Comparison of ENCODE assay signal across 1 cellular context in the genomic region with DNA sequence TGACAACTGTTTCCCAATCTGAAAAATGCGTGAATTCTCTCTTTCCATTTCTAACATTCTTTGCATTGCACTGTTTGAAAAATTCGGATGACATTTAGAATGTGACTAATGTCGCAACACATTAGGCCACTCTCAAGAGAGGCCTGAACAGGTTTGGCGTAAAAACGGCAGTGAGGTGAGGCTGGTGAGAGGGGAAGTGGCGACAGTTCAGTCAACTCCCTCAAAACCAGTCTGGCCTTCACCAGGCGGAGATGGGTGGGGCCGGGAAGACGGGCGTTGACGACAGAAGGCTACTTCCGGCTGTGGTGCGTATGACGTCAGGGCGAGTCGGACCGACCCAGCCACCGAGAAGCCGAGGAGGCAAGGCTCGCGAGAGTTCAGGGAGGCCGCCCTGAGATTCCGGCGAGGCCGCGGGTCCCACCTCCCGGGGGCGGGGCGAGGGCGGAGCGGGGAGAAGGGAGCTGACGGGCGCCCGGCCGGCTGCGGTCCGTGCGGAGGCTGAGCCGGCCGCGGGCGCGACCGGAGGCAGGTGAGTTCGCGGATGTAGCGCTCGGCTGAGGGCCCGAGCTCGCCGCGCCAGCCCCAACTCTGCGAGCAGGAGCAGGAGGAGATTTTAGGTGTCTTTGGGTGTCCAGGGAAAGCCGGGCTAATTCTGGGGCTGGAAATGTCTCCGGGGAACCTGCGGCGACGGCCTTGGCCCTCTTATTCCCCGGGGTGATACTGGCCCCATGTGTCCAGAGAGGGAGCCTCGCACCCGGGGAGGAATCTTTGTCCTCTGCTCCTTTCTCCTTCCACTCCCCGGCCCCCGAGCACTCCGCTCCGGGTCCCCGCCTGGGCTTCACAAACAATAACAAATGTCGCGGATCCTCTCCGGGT.
TF ChIP-seq lines count a peak whose summit lies in the region.

A gene (plus strand): TSS at position 483 of the 876 bp plus-strand sequence. CDS start 53,435 bp downstream, outside the sequence.

TF ChIP-seq in HepG2, 621 proteins besides CTCF, POLR2A, EP300 and RAD21 (continued from another document and continues in another):
- TF ChIP-seq, protein P1, sequence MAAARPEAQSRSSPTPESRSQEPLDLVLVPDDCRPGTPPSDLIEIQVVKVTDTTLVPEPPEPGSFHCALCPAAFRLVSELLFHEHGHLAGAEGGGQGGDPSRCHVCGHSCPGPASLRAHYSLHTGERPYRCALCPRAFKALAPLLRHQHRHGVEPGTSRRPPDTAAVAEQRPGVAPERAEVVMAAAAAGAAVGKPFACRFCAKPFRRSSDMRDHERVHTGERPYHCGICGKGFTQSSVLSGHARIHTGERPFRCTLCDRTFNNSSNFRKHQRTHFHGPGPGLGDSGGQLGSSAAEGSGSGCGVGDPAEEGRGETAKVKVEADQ (CRISPR knock-in tag; IDR thresholded peaks at IDR 0.05; ENCODE audit: borderline replicate concordance): no peak; the same call in 1 of the 2 replicates
- TF ChIP-seq ZNF3 (CRISPR knock-in tag; IDR thresholded peaks at IDR 0.05) (no peak), MIER3 (CRISPR knock-in tag; IDR thresholded peaks at IDR 0.05; ENCODE audit: borderline replicate concordance) (no peak), ZNF329 (CRISPR knock-in tag; IDR thresholded peaks at IDR 0.05; ENCODE audit: low read depth) (no peak), PAX8 (CRISPR knock-in tag; IDR thresholded peaks at IDR 0.05; ENCODE audit: borderline replicate concordance) (peak; percentile 38; the same call in 1 of the 2 replicates), SMAD1 (CRISPR knock-in tag; IDR thresholded peaks at IDR 0.05; ENCODE audit: borderline replicate concordance, low read depth) (no peak), HNRNPK (IDR thresholded peaks at IDR 0.05; ENCODE audit: low read depth, low read length, poor library complexity, severe bottlenecking) (no peak), ZBTB20 (CRISPR knock-in tag; IDR thresholded peaks at IDR 0.05; ENCODE audit: borderline replicate concordance, low read depth) (no peak), NR2F1 (CRISPR knock-in tag; IDR thresholded peaks at IDR 0.05) (no peak), HOXD1 (CRISPR knock-in tag; IDR thresholded peaks at IDR 0.05) (0 out of 2 replicates have a peak, but pooled peaks have one; percentile 24), CHCHD3 (CRISPR knock-in tag; IDR thresholded peaks at IDR 0.05) (no peak), ZZZ3 (CRISPR knock-in tag; IDR thresholded peaks at IDR 0.05; ENCODE audit: borderline replicate concordance) (peak; percentile 60; the same call in 1 of the 2 replicates), ZKSCAN8 (CRISPR knock-in tag; IDR thresholded peaks at IDR 0.05; ENCODE audit: borderline replicate concordance) (no peak), ZKSCAN1 (IDR thresholded peaks at IDR 0.05; ENCODE audit: low read length) (no peak), ZNF343 (CRISPR knock-in tag; IDR thresholded peaks at IDR 0.05) (peak; percentile 86), SAFB2 (CRISPR knock-in tag; IDR thresholded peaks at IDR 0.05; ENCODE audit: borderline replicate concordance, low read depth) (peak; percentile 83; the same call in 1 of the 2 replicates), DPF2 (CRISPR knock-in tag; IDR thresholded peaks at IDR 0.05; ENCODE audit: borderline replicate concordance, low read depth) (no peak), ZNF446 (CRISPR knock-in tag; IDR thresholded peaks at IDR 0.05) (no peak), ZNF775 (CRISPR knock-in tag; IDR thresholded peaks at IDR 0.05; ENCODE audit: borderline replicate concordance) (no peak), FOXK2 (IDR thresholded peaks at IDR 0.05) (no peak)
- TF ChIP-seq, protein P2, sequence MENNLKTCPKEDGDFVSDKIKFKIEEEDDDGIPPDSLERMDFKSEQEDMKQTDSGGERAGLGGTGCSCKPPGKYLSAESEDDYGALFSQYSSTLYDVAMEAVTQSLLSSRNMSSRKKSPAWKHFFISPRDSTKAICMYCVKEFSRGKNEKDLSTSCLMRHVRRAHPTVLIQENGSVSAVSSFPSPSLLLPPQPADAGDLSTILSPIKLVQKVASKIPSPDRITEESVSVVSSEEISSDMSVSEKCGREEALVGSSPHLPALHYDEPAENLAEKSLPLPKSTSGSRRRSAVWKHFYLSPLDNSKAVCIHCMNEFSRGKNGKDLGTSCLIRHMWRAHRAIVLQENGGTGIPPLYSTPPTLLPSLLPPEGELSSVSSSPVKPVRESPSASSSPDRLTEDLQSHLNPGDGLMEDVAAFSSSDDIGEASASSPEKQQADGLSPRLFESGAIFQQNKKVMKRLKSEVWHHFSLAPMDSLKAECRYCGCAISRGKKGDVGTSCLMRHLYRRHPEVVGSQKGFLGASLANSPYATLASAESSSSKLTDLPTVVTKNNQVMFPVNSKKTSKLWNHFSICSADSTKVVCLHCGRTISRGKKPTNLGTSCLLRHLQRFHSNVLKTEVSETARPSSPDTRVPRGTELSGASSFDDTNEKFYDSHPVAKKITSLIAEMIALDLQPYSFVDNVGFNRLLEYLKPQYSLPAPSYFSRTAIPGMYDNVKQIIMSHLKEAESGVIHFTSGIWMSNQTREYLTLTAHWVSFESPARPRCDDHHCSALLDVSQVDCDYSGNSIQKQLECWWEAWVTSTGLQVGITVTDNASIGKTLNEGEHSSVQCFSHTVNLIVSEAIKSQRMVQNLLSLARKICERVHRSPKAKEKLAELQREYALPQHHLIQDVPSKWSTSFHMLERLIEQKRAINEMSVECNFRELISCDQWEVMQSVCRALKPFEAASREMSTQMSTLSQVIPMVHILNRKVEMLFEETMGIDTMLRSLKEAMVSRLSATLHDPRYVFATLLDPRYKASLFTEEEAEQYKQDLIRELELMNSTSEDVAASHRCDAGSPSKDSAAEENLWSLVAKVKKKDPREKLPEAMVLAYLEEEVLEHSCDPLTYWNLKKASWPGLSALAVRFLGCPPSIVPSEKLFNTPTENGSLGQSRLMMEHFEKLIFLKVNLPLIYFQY (CRISPR knock-in tag; IDR thresholded peaks at IDR 0.05; ENCODE audit: borderline replicate concordance): peak; percentile 48; the same call in 1 of the 2 replicates
- TF ChIP-seq, protein P3, sequence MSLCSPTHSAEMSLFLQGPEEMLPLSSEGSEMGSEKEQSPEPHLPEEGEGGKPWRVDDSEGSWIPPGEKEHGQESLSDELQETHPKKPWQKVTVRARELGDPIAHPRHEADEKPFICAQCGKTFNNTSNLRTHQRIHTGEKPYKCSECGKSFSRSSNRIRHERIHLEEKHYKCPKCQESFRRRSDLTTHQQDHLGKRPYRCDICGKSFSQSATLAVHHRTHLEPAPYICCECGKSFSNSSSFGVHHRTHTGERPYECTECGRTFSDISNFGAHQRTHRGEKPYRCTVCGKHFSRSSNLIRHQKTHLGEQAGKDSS (CRISPR knock-in tag; IDR thresholded peaks at IDR 0.05; ENCODE audit: borderline replicate concordance, low read depth): no peak; the same call in 1 of the 2 replicates
- TF ChIP-seq, protein P4, sequence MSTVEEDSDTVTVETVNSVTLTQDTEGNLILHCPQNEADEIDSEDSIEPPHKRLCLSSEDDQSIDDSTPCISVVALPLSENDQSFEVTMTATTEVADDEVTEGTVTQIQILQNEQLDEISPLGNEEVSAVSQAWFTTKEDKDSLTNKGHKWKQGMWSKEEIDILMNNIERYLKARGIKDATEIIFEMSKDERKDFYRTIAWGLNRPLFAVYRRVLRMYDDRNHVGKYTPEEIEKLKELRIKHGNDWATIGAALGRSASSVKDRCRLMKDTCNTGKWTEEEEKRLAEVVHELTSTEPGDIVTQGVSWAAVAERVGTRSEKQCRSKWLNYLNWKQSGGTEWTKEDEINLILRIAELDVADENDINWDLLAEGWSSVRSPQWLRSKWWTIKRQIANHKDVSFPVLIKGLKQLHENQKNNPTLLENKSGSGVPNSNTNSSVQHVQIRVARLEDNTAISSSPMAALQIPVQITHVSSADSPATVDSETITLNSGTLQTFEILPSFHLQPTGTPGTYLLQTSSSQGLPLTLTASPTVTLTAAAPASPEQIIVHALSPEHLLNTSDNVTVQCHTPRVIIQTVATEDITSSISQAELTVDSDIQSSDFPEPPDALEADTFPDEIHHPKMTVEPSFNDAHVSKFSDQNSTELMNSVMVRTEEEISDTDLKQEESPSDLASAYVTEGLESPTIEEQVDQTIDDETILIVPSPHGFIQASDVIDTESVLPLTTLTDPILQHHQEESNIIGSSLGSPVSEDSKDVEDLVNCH (CRISPR knock-in tag; IDR thresholded peaks at IDR 0.05): no peak
- TF ChIP-seq, protein P5, sequence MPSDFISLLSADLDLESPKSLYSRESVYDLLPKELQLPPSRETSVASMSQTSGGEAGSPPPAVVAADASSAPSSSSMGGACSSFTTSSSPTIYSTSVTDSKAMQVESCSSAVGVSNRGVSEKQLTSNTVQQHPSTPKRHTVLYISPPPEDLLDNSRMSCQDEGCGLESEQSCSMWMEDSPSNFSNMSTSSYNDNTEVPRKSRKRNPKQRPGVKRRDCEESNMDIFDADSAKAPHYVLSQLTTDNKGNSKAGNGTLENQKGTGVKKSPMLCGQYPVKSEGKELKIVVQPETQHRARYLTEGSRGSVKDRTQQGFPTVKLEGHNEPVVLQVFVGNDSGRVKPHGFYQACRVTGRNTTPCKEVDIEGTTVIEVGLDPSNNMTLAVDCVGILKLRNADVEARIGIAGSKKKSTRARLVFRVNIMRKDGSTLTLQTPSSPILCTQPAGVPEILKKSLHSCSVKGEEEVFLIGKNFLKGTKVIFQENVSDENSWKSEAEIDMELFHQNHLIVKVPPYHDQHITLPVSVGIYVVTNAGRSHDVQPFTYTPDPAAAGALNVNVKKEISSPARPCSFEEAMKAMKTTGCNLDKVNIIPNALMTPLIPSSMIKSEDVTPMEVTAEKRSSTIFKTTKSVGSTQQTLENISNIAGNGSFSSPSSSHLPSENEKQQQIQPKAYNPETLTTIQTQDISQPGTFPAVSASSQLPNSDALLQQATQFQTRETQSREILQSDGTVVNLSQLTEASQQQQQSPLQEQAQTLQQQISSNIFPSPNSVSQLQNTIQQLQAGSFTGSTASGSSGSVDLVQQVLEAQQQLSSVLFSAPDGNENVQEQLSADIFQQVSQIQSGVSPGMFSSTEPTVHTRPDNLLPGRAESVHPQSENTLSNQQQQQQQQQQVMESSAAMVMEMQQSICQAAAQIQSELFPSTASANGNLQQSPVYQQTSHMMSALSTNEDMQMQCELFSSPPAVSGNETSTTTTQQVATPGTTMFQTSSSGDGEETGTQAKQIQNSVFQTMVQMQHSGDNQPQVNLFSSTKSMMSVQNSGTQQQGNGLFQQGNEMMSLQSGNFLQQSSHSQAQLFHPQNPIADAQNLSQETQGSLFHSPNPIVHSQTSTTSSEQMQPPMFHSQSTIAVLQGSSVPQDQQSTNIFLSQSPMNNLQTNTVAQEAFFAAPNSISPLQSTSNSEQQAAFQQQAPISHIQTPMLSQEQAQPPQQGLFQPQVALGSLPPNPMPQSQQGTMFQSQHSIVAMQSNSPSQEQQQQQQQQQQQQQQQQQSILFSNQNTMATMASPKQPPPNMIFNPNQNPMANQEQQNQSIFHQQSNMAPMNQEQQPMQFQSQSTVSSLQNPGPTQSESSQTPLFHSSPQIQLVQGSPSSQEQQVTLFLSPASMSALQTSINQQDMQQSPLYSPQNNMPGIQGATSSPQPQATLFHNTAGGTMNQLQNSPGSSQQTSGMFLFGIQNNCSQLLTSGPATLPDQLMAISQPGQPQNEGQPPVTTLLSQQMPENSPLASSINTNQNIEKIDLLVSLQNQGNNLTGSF (CRISPR knock-in tag; IDR thresholded peaks at IDR 0.05): peak; percentile 33
- TF ChIP-seq, protein P6, sequence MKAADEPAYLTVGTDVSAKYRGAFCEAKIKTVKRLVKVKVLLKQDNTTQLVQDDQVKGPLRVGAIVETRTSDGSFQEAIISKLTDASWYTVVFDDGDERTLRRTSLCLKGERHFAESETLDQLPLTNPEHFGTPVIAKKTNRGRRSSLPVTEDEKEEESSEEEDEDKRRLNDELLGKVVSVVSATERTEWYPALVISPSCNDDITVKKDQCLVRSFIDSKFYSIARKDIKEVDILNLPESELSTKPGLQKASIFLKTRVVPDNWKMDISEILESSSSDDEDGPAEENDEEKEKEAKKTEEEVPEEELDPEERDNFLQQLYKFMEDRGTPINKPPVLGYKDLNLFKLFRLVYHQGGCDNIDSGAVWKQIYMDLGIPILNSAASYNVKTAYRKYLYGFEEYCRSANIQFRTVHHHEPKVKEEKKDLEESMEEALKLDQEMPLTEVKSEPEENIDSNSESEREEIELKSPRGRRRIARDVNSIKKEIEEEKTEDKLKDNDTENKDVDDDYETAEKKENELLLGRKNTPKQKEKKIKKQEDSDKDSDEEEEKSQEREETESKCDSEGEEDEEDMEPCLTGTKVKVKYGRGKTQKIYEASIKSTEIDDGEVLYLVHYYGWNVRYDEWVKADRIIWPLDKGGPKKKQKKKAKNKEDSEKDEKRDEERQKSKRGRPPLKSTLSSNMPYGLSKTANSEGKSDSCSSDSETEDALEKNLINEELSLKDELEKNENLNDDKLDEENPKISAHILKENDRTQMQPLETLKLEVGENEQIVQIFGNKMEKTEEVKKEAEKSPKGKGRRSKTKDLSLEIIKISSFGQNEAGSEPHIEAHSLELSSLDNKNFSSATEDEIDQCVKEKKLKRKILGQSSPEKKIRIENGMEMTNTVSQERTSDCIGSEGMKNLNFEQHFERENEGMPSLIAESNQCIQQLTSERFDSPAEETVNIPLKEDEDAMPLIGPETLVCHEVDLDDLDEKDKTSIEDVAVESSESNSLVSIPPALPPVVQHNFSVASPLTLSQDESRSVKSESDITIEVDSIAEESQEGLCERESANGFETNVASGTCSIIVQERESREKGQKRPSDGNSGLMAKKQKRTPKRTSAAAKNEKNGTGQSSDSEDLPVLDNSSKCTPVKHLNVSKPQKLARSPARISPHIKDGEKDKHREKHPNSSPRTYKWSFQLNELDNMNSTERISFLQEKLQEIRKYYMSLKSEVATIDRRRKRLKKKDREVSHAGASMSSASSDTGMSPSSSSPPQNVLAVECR (CRISPR knock-in tag; IDR thresholded peaks at IDR 0.05; ENCODE audit: borderline replicate concordance): peak; percentile 83
- TF ChIP-seq, protein P7, sequence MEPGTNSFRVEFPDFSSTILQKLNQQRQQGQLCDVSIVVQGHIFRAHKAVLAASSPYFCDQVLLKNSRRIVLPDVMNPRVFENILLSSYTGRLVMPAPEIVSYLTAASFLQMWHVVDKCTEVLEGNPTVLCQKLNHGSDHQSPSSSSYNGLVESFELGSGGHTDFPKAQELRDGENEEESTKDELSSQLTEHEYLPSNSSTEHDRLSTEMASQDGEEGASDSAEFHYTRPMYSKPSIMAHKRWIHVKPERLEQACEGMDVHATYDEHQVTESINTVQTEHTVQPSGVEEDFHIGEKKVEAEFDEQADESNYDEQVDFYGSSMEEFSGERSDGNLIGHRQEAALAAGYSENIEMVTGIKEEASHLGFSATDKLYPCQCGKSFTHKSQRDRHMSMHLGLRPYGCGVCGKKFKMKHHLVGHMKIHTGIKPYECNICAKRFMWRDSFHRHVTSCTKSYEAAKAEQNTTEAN (CRISPR knock-in tag; conservative IDR thresholded peaks at IDR 0.05): 0 out of 2 replicates have a peak, but pooled peaks have one; percentile 4
- TF ChIP-seq, protein P8, sequence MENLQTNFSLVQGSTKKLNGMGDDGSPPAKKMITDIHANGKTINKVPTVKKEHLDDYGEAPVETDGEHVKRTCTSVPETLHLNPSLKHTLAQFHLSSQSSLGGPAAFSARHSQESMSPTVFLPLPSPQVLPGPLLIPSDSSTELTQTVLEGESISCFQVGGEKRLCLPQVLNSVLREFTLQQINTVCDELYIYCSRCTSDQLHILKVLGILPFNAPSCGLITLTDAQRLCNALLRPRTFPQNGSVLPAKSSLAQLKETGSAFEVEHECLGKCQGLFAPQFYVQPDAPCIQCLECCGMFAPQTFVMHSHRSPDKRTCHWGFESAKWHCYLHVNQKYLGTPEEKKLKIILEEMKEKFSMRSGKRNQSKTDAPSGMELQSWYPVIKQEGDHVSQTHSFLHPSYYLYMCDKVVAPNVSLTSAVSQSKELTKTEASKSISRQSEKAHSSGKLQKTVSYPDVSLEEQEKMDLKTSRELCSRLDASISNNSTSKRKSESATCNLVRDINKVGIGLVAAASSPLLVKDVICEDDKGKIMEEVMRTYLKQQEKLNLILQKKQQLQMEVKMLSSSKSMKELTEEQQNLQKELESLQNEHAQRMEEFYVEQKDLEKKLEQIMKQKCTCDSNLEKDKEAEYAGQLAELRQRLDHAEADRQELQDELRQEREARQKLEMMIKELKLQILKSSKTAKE (CRISPR knock-in tag; IDR thresholded peaks at IDR 0.05; ENCODE audit: borderline replicate concordance): no peak; the same call in 1 of the 2 replicates
